1 cellular context compared by ENCODE assay signal in genomic region chr2:170966648-170967396, GRCh38.
A peak's percentile ranks its signal among the peaks of the same experiment; 100 is the strongest.
TF ChIP-seq lines count a peak whose summit lies in the region.

No MANE protein-coding gene starts in this region.

TF ChIP-seq in GM12878, 131 proteins besides CTCF, POLR2A, EP300 and RAD21 (continued from another document):
- no peak for TF ChIP-seq IRF5 (IDR thresholded peaks at IDR 0.05; ENCODE audit: borderline replicate concordance)
- TF ChIP-seq ZNF274 (IDR thresholded peaks at IDR 0.05; ENCODE audit: insufficient read depth, insufficient read length): no peak
- no peak for TF ChIP-seq SRF (IDR thresholded peaks at IDR 0.05; ENCODE audit: low read depth in 2 of 2, low read length in 2 of 2)
- no peak for TF ChIP-seq PBX3 (IDR thresholded peaks at IDR 0.05; ENCODE audit: insufficient replicate concordance, low read depth, low read length)
- TF ChIP-seq WRNIP1 (IDR thresholded peaks at IDR 0.05; ENCODE audit: borderline replicate concordance, low read depth, low read length): no peak
- TF ChIP-seq ZBTB33 (IDR thresholded peaks at IDR 0.05): peak; percentile 81; the same call in 1 of the 2 replicates
- no peak for TF ChIP-seq RELA (IDR thresholded peaks at IDR 0.05; ENCODE audit: borderline replicate concordance, partially characterized antibody)
- no peak for TF ChIP-seq FOXM1 (IDR thresholded peaks at IDR 0.05; ENCODE audit: low read depth, low read length)
- no peak for TF ChIP-seq RUNX3 (IDR thresholded peaks at IDR 0.05; ENCODE audit: low read length)
- no peak for TF ChIP-seq PAX5 (IDR thresholded peaks at IDR 0.05; ENCODE audit: borderline replicate concordance, low read depth, low read length)
- TF ChIP-seq ELK1 (IDR thresholded peaks at IDR 0.05; ENCODE audit: low read depth, low read length): no peak
- TF ChIP-seq CBFB (IDR thresholded peaks at IDR 0.05; ENCODE audit: low read depth): no peak
- TF ChIP-seq BRCA1 (IDR thresholded peaks at IDR 0.05; ENCODE audit: low read depth, low read length): no peak
- peak; percentile 16; the same call in 1 of the 2 replicates for TF ChIP-seq POLR2AphosphoS5 (IDR thresholded peaks at IDR 0.05; ENCODE audit: low read length)
- TF ChIP-seq GABPA (IDR thresholded peaks at IDR 0.05; ENCODE audit: low read depth): no peak
